9 cellular contexts compared by ENCODE assay signal in the genomic region with DNA sequence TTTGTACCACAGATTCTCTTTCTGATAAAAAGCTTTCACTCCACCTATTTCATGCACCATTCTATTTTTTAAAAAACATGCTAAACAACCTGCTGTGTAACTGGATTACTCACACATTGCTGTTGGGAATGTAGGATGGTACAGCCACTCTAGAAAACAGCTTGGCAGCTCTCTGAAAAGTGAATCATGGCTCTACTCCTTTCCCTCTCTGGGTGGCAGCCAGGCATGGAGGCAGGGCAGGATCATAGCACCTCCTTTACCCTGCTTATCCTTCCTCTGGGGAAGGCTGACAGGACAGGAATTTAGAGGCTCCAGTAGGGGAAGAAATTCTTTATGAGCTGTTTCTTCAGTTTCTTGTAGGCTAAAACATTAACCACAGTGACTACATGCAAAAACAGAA. TPM values are rescaled to one million over a fixed set of nuclear protein-coding genes. Genes with fewer than 3 reads are reported as not detected.
DNase-seq lines count a peak whose midpoint lies in the region; ATAC-seq lines count a peak whose summit lies in the region.
"Had no signal": no experiment of that assay in that cellular context is flagged by ENCODE, and none has a peak within 500 bp of the region (broad histone marks: within the 10 kb centered on the region; RNA-seq: fewer than 3 reads in every experiment).

No MANE protein-coding gene starts in this region.

- H3K9me3 Mint-ChIP-seq in activated naive CD4-positive, alpha-beta T cell treated with anti-CD3 and anti-CD28 coated beads for 36 hours = no peaks in the 10 kb centered on the region
- H3K9me3 Mint-ChIP-seq in stimulated activated naive CD8-positive, alpha-beta T cell treated with anti-CD3 and anti-CD28 coated beads, Interleukin-15, amount 100 ng/mL, for 72 hours = no peaks in the 10 kb centered on the region

- H3K4me3 Mint-ChIP-seq in activated naive CD4-positive, alpha-beta T cell treated with anti-CD3 and anti-CD28 coated beads for 36 hours = no peak overlapping the region
- H3K4me3 Mint-ChIP-seq in stimulated activated naive CD8-positive, alpha-beta T cell treated with anti-CD3 and anti-CD28 coated beads, Interleukin-15, amount 100 ng/mL, for 72 hours = peak overlapping the region; percentile 27 to 32

- intact Hi-C loops in activated naive CD4-positive, alpha-beta T cell treated with anti-CD3 and anti-CD28 coated beads for 36 hours (cut with micrococcal nuclease) = loop anchor here (2.0 to 10.0 kb wide), 3 partner anchors 252 to 490 kb away; a partner anchor contains a TSS

- peak overlapping the region; percentile 64 for H3K27ac Mint-ChIP-seq in activated naive CD4-positive, alpha-beta T cell treated with anti-CD3 and anti-CD28 coated beads for 36 hours
- H3K27ac Mint-ChIP-seq in stimulated activated naive CD8-positive, alpha-beta T cell treated with anti-CD3 and anti-CD28 coated beads, Interleukin-15, amount 100 ng/mL, for 72 hours = peak overlapping the region in 1 of 2 donors; percentile 74

- CTCF ChIA-PET in activated naive CD4-positive, alpha-beta T cell treated with anti-CD3 and anti-CD28 coated beads for 36 hours (lab: Charles Lee) = interaction anchor here (0.9 to 5.4 kb wide), 10 partner anchors 9 to 106 kb away, joined by 3 to 35 read pairs (median 5); a partner anchor contains a TSS

- no peaks in the 10 kb centered on the region for H3K27me3 ChIP-seq in adipocyte (replicated peaks; ENCODE audit: control insufficient read depth, insufficient read depth, low read length)

- H3K36me3 Mint-ChIP-seq in activated naive CD4-positive, alpha-beta T cell treated with anti-CD3 and anti-CD28 coated beads for 36 hours (ENCODE audit: low read depth) = no peaks in the 10 kb centered on the region

- ATAC-seq in stimulated activated naive CD8-positive, alpha-beta T cell treated with anti-CD3 and anti-CD28 coated beads, Interleukin-15, amount 100 ng/mL, for 72 hours = no peak
- ATAC-seq in GM21390 (IDR thresholded peaks at IDR 0.05; ENCODE audit: unreplicated experiment) (no peak), HG03108 (IDR thresholded peaks at IDR 0.05; ENCODE audit: unreplicated experiment) (no peak)

- no peaks in the 10 kb centered on the region for H3K9me3 ChIP-seq in adipocyte (ENCODE audit: control insufficient read depth, low read length)
- H3K9me3 ChIP-seq: Caco-2 had no signal

- H3K36me3 ChIP-seq in adipocyte (ENCODE audit: control insufficient read depth, insufficient read depth, low read length, severe bottlenecking) = peaks cover under 1% of the 10 kb centered on the region

- H3K4me1 Mint-ChIP-seq in activated naive CD4-positive, alpha-beta T cell treated with anti-CD3 and anti-CD28 coated beads for 36 hours (ENCODE audit: low read depth) = peaks cover 53% of the 10 kb centered on the region
- H3K4me1 Mint-ChIP-seq in stimulated activated naive CD8-positive, alpha-beta T cell treated with anti-CD3 and anti-CD28 coated beads, Interleukin-15, amount 100 ng/mL, for 72 hours = peaks cover 53% of the 10 kb centered on the region

- no peaks in the 10 kb centered on the region for H3K27me3 Mint-ChIP-seq in activated naive CD4-positive, alpha-beta T cell treated with anti-CD3 and anti-CD28 coated beads for 36 hours (ENCODE audit: low read depth)
- H3K27me3 Mint-ChIP-seq in stimulated activated naive CD8-positive, alpha-beta T cell treated with anti-CD3 and anti-CD28 coated beads, Interleukin-15, amount 100 ng/mL, for 72 hours = no peaks in the 10 kb centered on the region

- no peak overlapping the region for H3K4me3 ChIP-seq in adipocyte (ENCODE audit: low read length)

- no peak for DNase-seq in activated naive CD4-positive, alpha-beta T cell treated with anti-CD3 and anti-CD28 coated beads for 36 hours
- no peak for DNase-seq in activated naive CD4-positive, alpha-beta T cell treated with anti-CD3 and anti-CD28 coated beads, Interleukin-2, amount 50 U/mL, for 16 hours
- peak; percentile 88 for DNase-seq in adipocyte (ENCODE audit: low read depth)
- peak; percentile 22 for DNase-seq in iPS-NIHi7 (ENCODE audit: extremely low spot score)
- DNase-seq in stimulated activated naive CD8-positive, alpha-beta T cell treated with anti-CD3 and anti-CD28 coated beads, Interleukin-15, amount 100 ng/mL, for 72 hours = no peak
- DNase-seq in NCI-H128 (lab: John Stamatoyannopoulos, UW; ENCODE audit: unreplicated experiment) = no peak
- DNase-seq: Caco-2 had no signal

- H3K9ac ChIP-seq in adipocyte (ENCODE audit: low read length) = no peak overlapping the region

- H3K4me1 ChIP-seq in adipocyte (ENCODE audit: control insufficient read depth, insufficient read depth, low read length) = peaks cover 14% of the 10 kb centered on the region
- H3K4me1 ChIP-seq: Caco-2 had no signal

RNA-seq across cellular contexts. Expression of a gene that starts 6.7 kb away (rescaled TPM):
- 1 to 10 TPM; 7.3 to 7.8 TPM for total RNA-seq in activated naive CD4-positive, alpha-beta T cell treated with anti-CD3 and anti-CD28 coated beads for 36 hours
- total RNA-seq: Caco-2 had no signal

RNA-seq across cellular contexts. Expression of a gene that starts 34.1 kb away (rescaled TPM):
- 1 to 10 TPM; 5.1 to 6.1 TPM for total RNA-seq in activated naive CD4-positive, alpha-beta T cell treated with anti-CD3 and anti-CD28 coated beads for 36 hours

RNA-seq across cellular contexts. Expression of a gene that starts 50.0 kb away (rescaled TPM):
- total RNA-seq in activated naive CD4-positive, alpha-beta T cell treated with anti-CD3 and anti-CD28 coated beads for 36 hours = 1,000 to 10,000 TPM; 2,152 to 2,208 TPM

RNA-seq across cellular contexts. Expression of a gene that starts 50.5 kb away (rescaled TPM):
- not detected for total RNA-seq in activated naive CD4-positive, alpha-beta T cell treated with anti-CD3 and anti-CD28 coated beads for 36 hours
- total RNA-seq: Caco-2 had no signal

Comparison
In these comparisons a context has a peak if more than half of its experiments do, and no peak if none do; other contexts are left out.
1. DNase-seq: peak in adipocyte (single experiment) and iPS-NIHi7 (single experiment); none in activated naive CD4-positive, alpha-beta T cell treated with anti-CD3 and anti-CD28 coated beads for 36 hours (single experiment), activated naive CD4-positive, alpha-beta T cell treated with anti-CD3 and anti-CD28 coated beads, Interleukin-2, amount 50 U/mL, for 16 hours (single experiment), stimulated activated naive CD8-positive, alpha-beta T cell treated with anti-CD3 and anti-CD28 coated beads, Interleukin-15, amount 100 ng/mL, for 72 hours (0 of 2) and NCI-H128 (single experiment).